24 cellular contexts compared by ENCODE assay signal in the genomic region with DNA sequence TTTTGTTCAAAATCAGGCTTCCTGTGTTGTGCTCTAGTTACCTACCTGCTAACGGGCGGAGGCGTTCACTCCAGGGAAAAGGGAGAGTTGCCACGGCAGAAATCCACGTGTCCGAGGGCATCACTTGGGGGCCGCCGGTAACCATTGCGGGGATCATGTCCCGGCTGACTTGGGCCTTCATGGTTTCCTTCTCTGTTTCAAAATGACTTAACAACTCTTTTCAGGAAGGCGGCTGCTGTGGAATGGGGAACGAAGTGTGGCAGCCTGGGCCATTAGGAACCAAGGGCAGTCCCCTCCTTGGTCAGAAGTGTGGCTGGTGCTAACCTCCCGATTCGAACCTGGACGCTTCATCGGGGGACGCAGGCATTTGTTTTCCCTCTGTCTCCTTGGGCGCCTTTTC. TPM values are rescaled to one million over a fixed set of nuclear protein-coding genes. Genes with fewer than 3 reads are reported as not detected.
DNase-seq lines count a peak whose midpoint lies in the region; ATAC-seq and TF ChIP-seq lines count a peak whose summit lies in the region.
"Had no signal": no experiment of that assay in that cellular context is flagged by ENCODE, and none has a peak within 500 bp of the region (broad histone marks: within the 10 kb centered on the region; RNA-seq: fewer than 3 reads in every experiment).

No MANE protein-coding gene starts in this region.

- ATAC-seq in GM23338 (no peak), GM18502 (IDR thresholded peaks at IDR 0.05; ENCODE audit: poor library complexity, unreplicated experiment) (no peak)
- ATAC-seq: esophagus mucosa had no signal

- no peaks in the 10 kb centered on the region for H3K27me3 Mint-ChIP-seq in activated naive CD4-positive, alpha-beta T cell treated with anti-CD3 and anti-CD28 coated beads for 36 hours (ENCODE audit: low read depth)
- H3K27me3 Mint-ChIP-seq in GM23338 (ENCODE audit: insufficient read depth, low read depth, poor library complexity) = peaks cover 5% of the 10 kb centered on the region
- H3K27me3 Mint-ChIP-seq: activated naive CD8-positive, alpha-beta T cell treated with anti-CD3 and anti-CD28 coated beads, Interleukin-2, amount 10 ng/mL, durations not matched to agents 7 days and 5 days had no signal

- H3K9me3 Mint-ChIP-seq in activated naive CD4-positive, alpha-beta T cell treated with anti-CD3 and anti-CD28 coated beads for 36 hours = no peaks in the 10 kb centered on the region
- no peaks in the 10 kb centered on the region for H3K9me3 Mint-ChIP-seq in GM23338
- H3K9me3 Mint-ChIP-seq: activated naive CD8-positive, alpha-beta T cell treated with anti-CD3 and anti-CD28 coated beads, Interleukin-2, amount 10 ng/mL, durations not matched to agents 7 days and 5 days; WTC11 had no signal

- no peaks in the 10 kb centered on the region for H4K20me1 ChIP-seq in GM23338 (replicated peaks; ENCODE audit: insufficient read depth)

- peaks cover 67% of the 10 kb centered on the region for H3K4me1 Mint-ChIP-seq in activated naive CD4-positive, alpha-beta T cell treated with anti-CD3 and anti-CD28 coated beads for 36 hours (ENCODE audit: low read depth)
- H3K4me1 Mint-ChIP-seq in GM23338 = peaks cover 22% of the 10 kb centered on the region

- H3K36me3 ChIP-seq in GM23338 (ENCODE audit: insufficient read depth) = no peaks in the 10 kb centered on the region
- H3K36me3 ChIP-seq in spleen = peaks cover 0 to 90% (median 19%) of the 10 kb centered on the region in 6 donors
- H3K36me3 ChIP-seq: HAP-1, right atrium auricular region, vagina had no signal

- intact Hi-C loops in activated naive CD4-positive, alpha-beta T cell treated with anti-CD3 and anti-CD28 coated beads for 36 hours (cut with micrococcal nuclease) = no loop called here
- intact Hi-C loops in spleen (cut with DNase I; ENCODE audit: low total_unique reads) = no loop called here

- no peak for DNase-seq in activated naive CD4-positive, alpha-beta T cell treated with anti-CD3 and anti-CD28 coated beads for 36 hours
- DNase-seq in activated naive CD4-positive, alpha-beta T cell treated with Interleukin-2 at 50 U/mL for 16 hours = no peak
- no peak for DNase-seq in GM23338 (ENCODE audit: low spot score)
- DNase-seq in iPS-NIHi11 (ENCODE audit: low spot score) = peak; percentile 4
- peak; percentile 79 for DNase-seq in spleen
- no peak for DNase-seq in stimulated activated CD4-positive, alpha-beta T cell treated with anti-CD3 and anti-CD28 coated beads, Interleukin-4, amount 100 ng/mL, for 1 hour
- DNase-seq in NCI-H2227 treated with DMSO at 0.1 percent for 48 hours (lab: John Stamatoyannopoulos, UW) = no peak
- DNase-seq: activated CD8-positive, alpha-beta memory T cell treated with anti-CD3 and anti-CD28 coated beads for 24 hours; activated naive CD8-positive, alpha-beta T cell treated with anti-CD3 and anti-CD28 coated beads, Interleukin-2, amount 10 ng/mL, durations not matched to agents 7 days and 5 days; DMS 273 treated with DMSO at 0.1 percent for 48 hours; effector memory CD4-positive, alpha-beta T cell; foreskin melanocyte; IMR-90; islet precursor cell; NCI-H524; SK-N-SH; stimulated activated CD4-positive, alpha-beta T cell treated with anti-CD3 and anti-CD28 coated beads, Interleukin-15, amount 100 ng/mL, for 24 hours had no signal

- H3K79me2 ChIP-seq in GM23338 (replicated peaks; ENCODE audit: insufficient read depth) = no peaks in the 10 kb centered on the region

- H3K27ac ChIP-seq in GM23338 (ENCODE audit: low read depth) (no peak overlapping the region), spleen (peak overlapping the region in 3 of 8 donors; percentile 21 to 53 (median 46))
- H3K27ac ChIP-seq: C4-2B, right atrium auricular region, vagina had no signal

- no peak overlapping the region for H3K4me3 ChIP-seq in GM23338
- H3K4me3 ChIP-seq in spleen = no peak overlapping the region
- H3K4me3 ChIP-seq: HAP-1, right atrium auricular region, vagina had no signal

- H3K27me3 ChIP-seq in GM23338 (ENCODE audit: insufficient read depth) = no peaks in the 10 kb centered on the region
- H3K27me3 ChIP-seq in spleen (replicated peaks in 1 of 7) = no peaks in the 10 kb centered on the region
- H3K27me3 ChIP-seq: right atrium auricular region, vagina had no signal

- TF ChIP-seq CTCF in GM23338 (conservative IDR thresholded peaks at IDR 0.05; ENCODE audit: low read depth in 2 of 2) (no peak), spleen (IDR thresholded peaks at IDR 0.05 in 8 of 11, conservative IDR thresholded peaks at IDR 0.05 in 3 of 11) (no peak)

- no peaks in the 10 kb centered on the region for H3K9me2 ChIP-seq in GM23338 (ENCODE audit: insufficient read depth)
- H3K9me2 ChIP-seq: SK-N-SH had no signal

- no peaks in the 10 kb centered on the region for H3F3A ChIP-seq in GM23338 (replicated peaks; ENCODE audit: low read depth)

- no peak for TF ChIP-seq POLR2A in spleen (IDR thresholded peaks at IDR 0.05)

- H3K4me2 ChIP-seq in GM23338 = no peak overlapping the region
- H3K4me2 ChIP-seq: SK-N-SH had no signal

- H3K4me3 Mint-ChIP-seq in activated naive CD4-positive, alpha-beta T cell treated with anti-CD3 and anti-CD28 coated beads for 36 hours = no peak overlapping the region
- no peak overlapping the region for H3K4me3 Mint-ChIP-seq in GM23338
- H3K4me3 Mint-ChIP-seq: activated naive CD8-positive, alpha-beta T cell treated with anti-CD3 and anti-CD28 coated beads, Interleukin-2, amount 10 ng/mL, durations not matched to agents 7 days and 5 days; WTC11 had no signal

- H3K36me3 Mint-ChIP-seq in activated naive CD4-positive, alpha-beta T cell treated with anti-CD3 and anti-CD28 coated beads for 36 hours (ENCODE audit: low read depth) = peaks cover 13% of the 10 kb centered on the region
- no peaks in the 10 kb centered on the region for H3K36me3 Mint-ChIP-seq in GM23338 (ENCODE audit: low read depth)
- H3K36me3 Mint-ChIP-seq: WTC11 had no signal

- no peaks in the 10 kb centered on the region for H3K4me1 ChIP-seq in GM23338 (ENCODE audit: insufficient read depth)
- peaks cover 5 to 100% (median 65%) of the 10 kb centered on the region in 6 donors for H3K4me1 ChIP-seq in spleen
- H3K4me1 ChIP-seq: HAP-1, right atrium auricular region, vagina had no signal

- peak overlapping the region; percentile 46 for H3K27ac Mint-ChIP-seq in activated naive CD4-positive, alpha-beta T cell treated with anti-CD3 and anti-CD28 coated beads for 36 hours
- no peak overlapping the region for H3K27ac Mint-ChIP-seq in GM23338
- H3K27ac Mint-ChIP-seq: activated naive CD8-positive, alpha-beta T cell treated with anti-CD3 and anti-CD28 coated beads, Interleukin-2, amount 10 ng/mL, durations not matched to agents 7 days and 5 days; WTC11 had no signal

- 57 to 84% (median 69%) methylated on average over 18 of the region's 18 CpGs for WGBS in spleen, 5 donors

- H3K9me3 ChIP-seq in spleen = no peaks in the 10 kb centered on the region
- H3K9me3 ChIP-seq: HAP-1, right atrium auricular region, SK-N-SH, vagina had no signal

- CTCF ChIA-PET in activated naive CD4-positive, alpha-beta T cell treated with anti-CD3 and anti-CD28 coated beads for 36 hours (lab: Charles Lee) = interaction anchor here (0.6 kb wide), 1 partner anchor 179 kb away, joined by 3 read pairs; no protein-coding TSS in a partner anchor

- peak overlapping the region; percentile 90 for H2AFZ ChIP-seq in GM23338

TF ChIP-seq in GM23338, 12 proteins besides CTCF, POLR2A, EP300 and RAD21 (continues in another document):
- TF ChIP-seq NANOG (IDR thresholded peaks at IDR 0.05; ENCODE audit: borderline replicate concordance) = no peak
- TF ChIP-seq, protein P1, sequence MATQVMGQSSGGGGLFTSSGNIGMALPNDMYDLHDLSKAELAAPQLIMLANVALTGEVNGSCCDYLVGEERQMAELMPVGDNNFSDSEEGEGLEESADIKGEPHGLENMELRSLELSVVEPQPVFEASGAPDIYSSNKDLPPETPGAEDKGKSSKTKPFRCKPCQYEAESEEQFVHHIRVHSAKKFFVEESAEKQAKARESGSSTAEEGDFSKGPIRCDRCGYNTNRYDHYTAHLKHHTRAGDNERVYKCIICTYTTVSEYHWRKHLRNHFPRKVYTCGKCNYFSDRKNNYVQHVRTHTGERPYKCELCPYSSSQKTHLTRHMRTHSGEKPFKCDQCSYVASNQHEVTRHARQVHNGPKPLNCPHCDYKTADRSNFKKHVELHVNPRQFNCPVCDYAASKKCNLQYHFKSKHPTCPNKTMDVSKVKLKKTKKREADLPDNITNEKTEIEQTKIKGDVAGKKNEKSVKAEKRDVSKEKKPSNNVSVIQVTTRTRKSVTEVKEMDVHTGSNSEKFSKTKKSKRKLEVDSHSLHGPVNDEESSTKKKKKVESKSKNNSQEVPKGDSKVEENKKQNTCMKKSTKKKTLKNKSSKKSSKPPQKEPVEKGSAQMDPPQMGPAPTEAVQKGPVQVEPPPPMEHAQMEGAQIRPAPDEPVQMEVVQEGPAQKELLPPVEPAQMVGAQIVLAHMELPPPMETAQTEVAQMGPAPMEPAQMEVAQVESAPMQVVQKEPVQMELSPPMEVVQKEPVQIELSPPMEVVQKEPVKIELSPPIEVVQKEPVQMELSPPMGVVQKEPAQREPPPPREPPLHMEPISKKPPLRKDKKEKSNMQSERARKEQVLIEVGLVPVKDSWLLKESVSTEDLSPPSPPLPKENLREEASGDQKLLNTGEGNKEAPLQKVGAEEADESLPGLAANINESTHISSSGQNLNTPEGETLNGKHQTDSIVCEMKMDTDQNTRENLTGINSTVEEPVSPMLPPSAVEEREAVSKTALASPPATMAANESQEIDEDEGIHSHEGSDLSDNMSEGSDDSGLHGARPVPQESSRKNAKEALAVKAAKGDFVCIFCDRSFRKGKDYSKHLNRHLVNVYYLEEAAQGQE (IDR thresholded peaks at IDR 0.05; ENCODE audit: unreplicated experiment) = no peak
- TF ChIP-seq STAT1 (IDR thresholded peaks at IDR 0.05; ENCODE audit: unreplicated experiment) = no peak
- TF ChIP-seq CREB1 (CRISPR knock-in tag; IDR thresholded peaks at IDR 0.05; ENCODE audit: low read depth) = no peak
- TF ChIP-seq EZH2 (IDR thresholded peaks at IDR 0.05; ENCODE audit: low read depth, unreplicated experiment) = no peak

RNA-seq across cellular contexts. Expression of gene INPP5D, which starts 56.8 kb away (rescaled TPM):
- total RNA-seq in activated naive CD4-positive, alpha-beta T cell treated with anti-CD3 and anti-CD28 coated beads for 36 hours = 10 to 100 TPM; 50.9 to 51.0 TPM
- total RNA-seq in GM23338 (2014; rRNA removed; shearing (Covaris generic)) = 8.0 and 8.3 TPM in 2 replicates
- 5.4 and 6.6 TPM in 2 replicates for polyA plus RNA-seq in GM23338 (2016; fragmentation: Nextera tagmentation; extraction: Ambion mirVana)
- total RNA-seq in spleen = 100 to 1,000 TPM; 172 to 246 (median 186) TPM
- 10 to 100 TPM; 71.1 to 97.8 (median 97.4) TPM for polyA plus RNA-seq in spleen

Comparison
In these comparisons a context has a peak if more than half of its experiments do, and no peak if none do; other contexts are left out.
1. DNase-seq: peak in iPS-NIHi11 (single experiment) and spleen (single experiment); none in activated naive CD4-positive, alpha-beta T cell treated with anti-CD3 and anti-CD28 coated beads for 36 hours (single experiment), activated naive CD4-positive, alpha-beta T cell treated with Interleukin-2 at 50 U/mL for 16 hours (single experiment), GM23338 (single experiment), stimulated activated CD4-positive, alpha-beta T cell treated with anti-CD3 and anti-CD28 coated beads, Interleukin-4, amount 100 ng/mL, for 1 hour (single experiment) and NCI-H2227 treated with DMSO at 0.1 percent for 48 hours (single experiment).